Comparison of ENCODE assay signal across 10 cellular contexts in genomic region chr11:129324533-129325175, GRCh38. TPM values are rescaled to one million over a fixed set of nuclear protein-coding genes. Genes with fewer than 3 reads are reported as not detected.
A peak's percentile ranks its signal among the peaks of the same experiment; 100 is the strongest.
DNase-seq lines count a peak whose midpoint lies in the region; ATAC-seq and TF ChIP-seq lines count a peak whose summit lies in the region.
"Had no signal": no experiment of that assay in that cellular context is flagged by ENCODE, and none has a peak within 500 bp of the region (broad histone marks: within the 10 kb centered on the region; RNA-seq: fewer than 3 reads in every experiment).

No MANE protein-coding gene starts in this region.

- H4K20me1 ChIP-seq in BLaER1 = no peaks in the 10 kb centered on the region
- H4K20me1 ChIP-seq in osteoblast (ENCODE audit: insufficient read depth, low read length) = no peaks in the 10 kb centered on the region

- DNase-seq in NB4 (ENCODE audit: low read depth) = peak; percentile 7
- peak; percentile 36 for DNase-seq in fibroblast of gingiva (ENCODE audit: low read depth)
- DNase-seq in osteoblast (ENCODE audit: insufficient read length, low spot score, missing footprints) = peak; percentile 80
- no peak for DNase-seq in CD1c-positive myeloid dendritic cell (ENCODE audit: extremely low spot score)
- DNase-seq in mesenteric fat pad (ENCODE audit: low spot score) = no peak
- DNase-seq in central memory CD4-positive, alpha-beta T cell = no peak
- DNase-seq: NCI-H2107, posterior cingulate gyrus had no signal

- H3K9ac ChIP-seq in BLaER1 = 0 out of 2 replicates have a peak overlapping the region, but pooled peaks have one; percentile 41

- H3K4me2 ChIP-seq in BLaER1 = peak overlapping the region; percentile 71
- H3K4me2 ChIP-seq in osteoblast (ENCODE audit: insufficient read depth, low read length) = peak overlapping the region; percentile 71

- no peaks in the 10 kb centered on the region for H3K9me3 ChIP-seq in BLaER1
- H3K9me3 ChIP-seq in osteoblast (ENCODE audit: low read depth, low read length) = no peaks in the 10 kb centered on the region

- H3K27me3 ChIP-seq in BLaER1 = no peaks in the 10 kb centered on the region
- no peaks in the 10 kb centered on the region for H3K27me3 ChIP-seq in osteoblast (ENCODE audit: insufficient read depth, low read length)

- TF ChIP-seq CTCF in NB4 (IDR thresholded peaks at IDR 0.05; ENCODE audit: low read depth, low read length) = no peak
- no peak for TF ChIP-seq CTCF in osteoblast (IDR thresholded peaks at IDR 0.05; ENCODE audit: extremely low read depth, low read depth, low read length)

- no peak for ATAC-seq in GM19455 (IDR thresholded peaks at IDR 0.05; ENCODE audit: unreplicated experiment)

- peak overlapping the region; percentile 72 for H2AFZ ChIP-seq in osteoblast (ENCODE audit: low read length)

- H3K4me1 ChIP-seq in BLaER1 = peaks cover 24% of the 10 kb centered on the region
- peaks cover 7% of the 10 kb centered on the region for H3K4me1 ChIP-seq in osteoblast (ENCODE audit: insufficient read depth, low read length)

- TF ChIP-seq POLR2A in NB4 (IDR thresholded peaks at IDR 0.05; ENCODE audit: extremely low read depth, insufficient read length) = no peak

- H3K4me3 ChIP-seq in BLaER1 = no peak overlapping the region
- no peak overlapping the region for H3K4me3 ChIP-seq in NB4 (ENCODE audit: low read depth, low read length)
- peak overlapping the region; percentile 41 for H3K4me3 ChIP-seq in osteoblast (ENCODE audit: insufficient read depth, low read length)

- H3K36me3 ChIP-seq in BLaER1 (no peaks in the 10 kb centered on the region), osteoblast (ENCODE audit: insufficient read depth, low read length) (no peaks in the 10 kb centered on the region)

- peak overlapping the region; percentile 58; the same call in 1 of the 2 replicates for H3K27ac ChIP-seq in BLaER1
- H3K27ac ChIP-seq in osteoblast (ENCODE audit: low read depth, low read length) = no peak overlapping the region

- H3K79me2 ChIP-seq in osteoblast (ENCODE audit: insufficient read depth, low read length) = no peaks in the 10 kb centered on the region

RNA-seq across cellular contexts. Expression of gene BARX2, which starts 51.0 kb away (rescaled TPM):
- total RNA-seq in osteoblast (not detected in 2 replicates), mesenteric fat pad (not detected)

Comparison
In these comparisons a context has a peak if more than half of its experiments do, and no peak if none do; other contexts are left out.
1. DNase-seq: peak in NB4 (single experiment), fibroblast of gingiva (single experiment) and osteoblast (single experiment); none in CD1c-positive myeloid dendritic cell (single experiment), mesenteric fat pad (single experiment) and central memory CD4-positive, alpha-beta T cell (single experiment).